ENCODE assay signal across 16 cellular contexts in the genomic region with DNA sequence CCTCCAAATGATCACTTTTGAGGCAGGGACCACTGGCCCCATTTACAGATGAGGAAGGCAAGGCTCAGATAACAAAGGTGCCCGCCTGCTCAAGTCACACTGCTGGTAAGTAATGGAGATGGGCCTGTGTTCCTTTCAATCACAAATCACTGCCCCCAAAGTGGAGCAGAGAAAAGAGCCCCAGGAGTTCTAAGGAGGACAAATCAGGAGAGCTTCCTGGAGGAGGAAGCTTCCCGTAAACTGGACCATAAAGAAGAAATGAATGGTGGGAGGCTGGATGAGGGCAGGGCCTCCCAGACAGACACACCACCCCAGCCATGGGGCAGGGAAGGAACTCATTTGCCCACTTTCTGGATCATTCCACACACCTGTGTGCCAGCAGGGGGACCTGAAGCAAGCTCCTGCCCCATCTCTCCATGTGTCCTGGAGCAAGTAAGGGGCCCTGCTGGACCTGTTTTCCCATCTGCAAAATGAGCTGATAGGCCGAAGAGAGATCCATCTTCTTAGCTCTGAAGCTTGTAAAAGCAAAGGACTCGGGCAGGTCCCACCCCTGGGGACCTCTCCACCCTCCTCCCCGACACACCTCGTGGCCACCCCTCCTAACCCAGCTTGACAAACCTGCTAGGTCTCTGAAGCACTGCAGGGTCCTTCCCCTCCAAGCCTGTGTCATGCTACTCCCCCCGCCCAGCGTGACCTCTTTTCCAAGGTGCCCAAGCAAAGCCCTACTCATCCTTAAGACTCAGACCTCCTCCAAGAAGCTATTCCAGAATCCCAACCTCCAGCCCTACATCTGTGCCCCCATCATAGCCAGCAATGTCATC. TPM values are rescaled to one million over a fixed set of nuclear protein-coding genes. Genes with fewer than 3 reads are reported as not detected.
A peak's percentile ranks its signal among the peaks of the same experiment; 100 is the strongest.
DNase-seq lines count a peak whose midpoint lies in the region; ATAC-seq, FAIRE-seq and TF ChIP-seq lines count a peak whose summit lies in the region.
"Had no signal": no experiment of that assay in that cellular context is flagged by ENCODE, and none has a peak within 500 bp of the region (broad histone marks: within the 10 kb centered on the region; RNA-seq: fewer than 3 reads in every experiment).

No MANE protein-coding gene starts in this region.

- POLR2A ChIA-PET in activated CD4-positive, alpha-beta T cell treated with anti-CD3 and anti-CD28 coated beads, Interleukin-2, amount 10 ng/mL, durations not matched to agents 7 days and 5 days (lab: Charles Lee), result no interaction called here
- POLR2A ChIA-PET in K562 (lab: Yijun Ruan, JAX), result interaction anchor here (0.6 to 1.5 kb wide), 3 partner anchors 9 to 26 kb away, joined by 3 to 5 read pairs (median 3); no protein-coding TSS in a partner anchor

- H3K27ac ChIP-seq in K562 (ENCODE audit: extremely low read depth, low read depth, low read length), result no peak overlapping the region
- peak overlapping the region in 2 of 4 donors; percentile 92 to 94 for H3K27ac ChIP-seq in upper lobe of left lung
- no peak overlapping the region for H3K27ac ChIP-seq in small intestine (ENCODE audit: low read depth in 1 of 2, low read length in 1 of 2)
- H3K27ac ChIP-seq: gastrocnemius medialis, SK-N-MC had no signal

- TF ChIP-seq CTCF in K562 (IDR thresholded peaks at IDR 0.05 in 2 of 3, conservative IDR thresholded peaks at IDR 0.05 in 1 of 3; ENCODE audit: insufficient read depth in 2 of 3, low read depth in 1 of 3, low read length in 3 of 3) (no peak), upper lobe of left lung (IDR thresholded peaks at IDR 0.05) (no peak)

- intact Hi-C loops in K562 (cut with micrococcal nuclease), result no loop called here

- DNase-seq in activated CD4-positive, alpha-beta T cell treated with anti-CD3 and anti-CD28 coated beads, Interleukin-2, amount 10 ng/mL, durations not matched to agents 7 days and 5 days, result no peak
- DNase-seq in activated CD4-positive, alpha-beta T cell treated with anti-CD3 and anti-CD28 coated beads, Interleukin-2, amount 50 U/mL, for 1 hour, result no peak
- DNase-seq in NAMALWA (ENCODE audit: low spot score) (peak; percentile 61), K562 (ENCODE audit: extremely low read depth in 1 of 4, low spot score in 3 of 4) (no peak), upper lobe of left lung (no peak), UCSD-AML1 (lab: John Stamatoyannopoulos, UW; ENCODE audit: unreplicated experiment) (no peak), small intestine (no peak)
- no peak for DNase-seq in stimulated activated naive CD8-positive, alpha-beta T cell treated with anti-CD3 and anti-CD28 coated beads, Interleukin-15, amount 100 ng/mL, for 72 hours
- DNase-seq: activated CD4-positive, alpha-beta T cell treated with anti-CD3 and anti-CD28 coated beads for 4 hours; gastrocnemius medialis; NCI-H1105 treated with DMSO at 0.1 percent for 48 hours had no signal

- TF ChIP-seq POLR2A in K562 (conservative IDR thresholded peaks at IDR 0.05) (no peak), upper lobe of left lung (IDR thresholded peaks at IDR 0.05) (no peak)

- H3K27me3 Mint-ChIP-seq in activated CD4-positive, alpha-beta T cell treated with anti-CD3 and anti-CD28 coated beads, Interleukin-2, amount 10 ng/mL, durations not matched to agents 7 days and 5 days, result no peaks in the 10 kb centered on the region
- H3K27me3 Mint-ChIP-seq in stimulated activated naive CD8-positive, alpha-beta T cell treated with anti-CD3 and anti-CD28 coated beads, Interleukin-15, amount 100 ng/mL, for 72 hours, result no peaks in the 10 kb centered on the region

- H3K4me3 Mint-ChIP-seq in activated CD4-positive, alpha-beta T cell treated with anti-CD3 and anti-CD28 coated beads, Interleukin-2, amount 10 ng/mL, durations not matched to agents 7 days and 5 days, result peak overlapping the region; percentile 51
- peak overlapping the region; percentile 94 to 98 for H3K4me3 Mint-ChIP-seq in stimulated activated naive CD8-positive, alpha-beta T cell treated with anti-CD3 and anti-CD28 coated beads, Interleukin-15, amount 100 ng/mL, for 72 hours

- H3K9ac ChIP-seq in K562 (ENCODE audit: insufficient read depth in 1 of 2, low read depth in 2 of 2, low read length in 2 of 2), result peak overlapping the region in 1 of 2 experiments; percentile 2; a peak in 1 of 4 replicates

- H3K27me3 ChIP-seq in K562 (ENCODE audit: control insufficient read depth in 2 of 2, insufficient read depth in 2 of 2, low read length in 2 of 2) (no peaks in the 10 kb centered on the region), upper lobe of left lung (no peaks in the 10 kb centered on the region), small intestine (ENCODE audit: control insufficient read depth in 2 of 2, insufficient read depth in 2 of 2, low read length in 2 of 2) (no peaks in the 10 kb centered on the region)
- H3K27me3 ChIP-seq: ascending aorta, gastrocnemius medialis had no signal

- ATAC-seq in K562 (no peak), upper lobe of left lung (ENCODE audit: low FRiP score in 2 of 2) (no peak)
- ATAC-seq in stimulated activated naive CD8-positive, alpha-beta T cell treated with anti-CD3 and anti-CD28 coated beads, Interleukin-15, amount 100 ng/mL, for 72 hours, result no peak
- ATAC-seq: gastrocnemius medialis had no signal

- H3K79me2 ChIP-seq in K562 (ENCODE audit: control insufficient read depth, insufficient read depth, low read length), result peaks cover 15% of the 10 kb centered on the region; the same call in 2 of the 3 replicates

- CTCF ChIA-PET in activated CD4-positive, alpha-beta T cell treated with anti-CD3 and anti-CD28 coated beads, Interleukin-2, amount 10 ng/mL, durations not matched to agents 7 days and 5 days (lab: Charles Lee), result interaction anchor here (1.0 to 5.2 kb wide), 4 partner anchors 9 to 33 kb away, joined by 3 to 40 read pairs (median 4); no protein-coding TSS in a partner anchor
- CTCF ChIA-PET in K562 (lab: Yijun Ruan, JAX; ENCODE audit: low intra/inter-chr PET ratio), result no interaction called here

- H3K4me1 ChIP-seq in K562 (replicated peaks in 1 of 2; ENCODE audit: control insufficient read depth in 2 of 2, insufficient read depth in 2 of 2, low read length in 2 of 2) (peaks cover 36 to 51% of the 10 kb centered on the region in 2 experiments), upper lobe of left lung (peaks cover 18 to 71% (median 54%) of the 10 kb centered on the region in 4 donors), small intestine (ENCODE audit: control insufficient read depth in 2 of 2, insufficient read depth in 1 of 2, low read depth in 1 of 2, low read length in 1 of 2) (no peaks in the 10 kb centered on the region)
- H3K4me1 ChIP-seq: ascending aorta, gastrocnemius medialis had no signal

- no peak for TF ChIP-seq RAD21 in K562 (CRISPR knock-in tag; conservative IDR thresholded peaks at IDR 0.05 in 1 of 2, IDR thresholded peaks at IDR 0.05 in 1 of 2)

- H3K9me1 ChIP-seq in K562 (ENCODE audit: control insufficient read depth, insufficient read depth, low read length), result peaks cover 2% of the 10 kb centered on the region

- H3K9me3 ChIP-seq in K562 (replicated peaks; ENCODE audit: control insufficient read depth, insufficient read depth, low read depth, low read length), result no peaks in the 10 kb centered on the region
- no peaks in the 10 kb centered on the region for H3K9me3 ChIP-seq in upper lobe of left lung
- no peaks in the 10 kb centered on the region for H3K9me3 ChIP-seq in small intestine (ENCODE audit: control insufficient read depth, low read depth)
- H3K9me3 ChIP-seq: ascending aorta, gastrocnemius medialis had no signal

- peaks cover 80% of the 10 kb centered on the region for H3K36me3 Mint-ChIP-seq in activated CD4-positive, alpha-beta T cell treated with anti-CD3 and anti-CD28 coated beads, Interleukin-2, amount 10 ng/mL, durations not matched to agents 7 days and 5 days (ENCODE audit: low read depth)

- FAIRE-seq in K562 (lab: Jason Lieb, UNC), result no peak
- no peak for FAIRE-seq in small intestine (lab: Jason Lieb, UNC)
- FAIRE-seq: urothelium cell line had no signal

- H3K4me2 ChIP-seq in K562 (ENCODE audit: insufficient read depth, low read length), result no peak overlapping the region

- no peak overlapping the region for H3K4me3 ChIP-seq in K562
- H3K4me3 ChIP-seq in upper lobe of left lung, result no peak overlapping the region
- H3K4me3 ChIP-seq in small intestine (ENCODE audit: low read depth in 1 of 2, low read length in 2 of 2), result no peak overlapping the region
- H3K4me3 ChIP-seq: ascending aorta, gastrocnemius medialis, SK-N-MC had no signal

- 76% methylated on average over 8 of the region's 8 CpGs for WGBS in K562 (ENCODE audit: insufficient coverage, low coverage, missing lambda C conversion rate)
- 81 to 85% methylated on average over 8 of the region's 8 CpGs for WGBS in upper lobe of left lung, 2 donors
- WGBS in small intestine, 3 donors, result 70 to 89% (median 87%) methylated on average over 8 of the region's 8 CpGs

- H3K4me1 Mint-ChIP-seq in activated CD4-positive, alpha-beta T cell treated with anti-CD3 and anti-CD28 coated beads, Interleukin-2, amount 10 ng/mL, durations not matched to agents 7 days and 5 days, result peaks cover 84% of the 10 kb centered on the region
- peaks cover 89% of the 10 kb centered on the region for H3K4me1 Mint-ChIP-seq in stimulated activated naive CD8-positive, alpha-beta T cell treated with anti-CD3 and anti-CD28 coated beads, Interleukin-15, amount 100 ng/mL, for 72 hours

- no peak overlapping the region for H2AFZ ChIP-seq in K562 (ENCODE audit: low read depth, low read length)

- no peaks in the 10 kb centered on the region for H3K9me3 Mint-ChIP-seq in activated CD4-positive, alpha-beta T cell treated with anti-CD3 and anti-CD28 coated beads, Interleukin-2, amount 10 ng/mL, durations not matched to agents 7 days and 5 days
- H3K9me3 Mint-ChIP-seq in stimulated activated naive CD8-positive, alpha-beta T cell treated with anti-CD3 and anti-CD28 coated beads, Interleukin-15, amount 100 ng/mL, for 72 hours, result no peaks in the 10 kb centered on the region

- H3K36me3 ChIP-seq in K562 (ENCODE audit: control insufficient read depth, insufficient read depth, low read length) (no peaks in the 10 kb centered on the region), upper lobe of left lung (peaks cover 0 to 4% (median 0%) of the 10 kb centered on the region in 4 donors), small intestine (ENCODE audit: control insufficient read depth in 2 of 2, insufficient read depth in 2 of 2, low read length in 2 of 2) (no peaks in the 10 kb centered on the region)
- H3K36me3 ChIP-seq: ascending aorta, gastrocnemius medialis had no signal

- in situ Hi-C loops in K562 (cut with MboI), result no loop called here

- peak overlapping the region; percentile 92 for H3K27ac Mint-ChIP-seq in activated CD4-positive, alpha-beta T cell treated with anti-CD3 and anti-CD28 coated beads, Interleukin-2, amount 10 ng/mL, durations not matched to agents 7 days and 5 days
- peak overlapping the region; percentile 61 to 80 for H3K27ac Mint-ChIP-seq in stimulated activated naive CD8-positive, alpha-beta T cell treated with anti-CD3 and anti-CD28 coated beads, Interleukin-15, amount 100 ng/mL, for 72 hours

- no TSS peak for BruUV-seq in K562 (replicated peaks; lab: Mats Ljungman, UMichigan)

- TF ChIP-seq EP300 in K562 (IDR thresholded peaks at IDR 0.05; ENCODE audit: low read length) (no peak), upper lobe of left lung (IDR thresholded peaks at IDR 0.05) (no peak)

- no peaks in the 10 kb centered on the region for H4K20me1 ChIP-seq in K562 (replicated peaks; ENCODE audit: control insufficient read depth, insufficient read depth, low read length)

RNA-seq across cellular contexts. Expression of gene LAPTM5, which starts 5.5 kb away (rescaled TPM):
- total RNA-seq in activated CD4-positive, alpha-beta T cell treated with anti-CD3 and anti-CD28 coated beads, Interleukin-2, amount 10 ng/mL, durations not matched to agents 7 days and 5 days, result 100 to 1,000 TPM; 481 to 584 TPM
- 11.2 and 16.2 TPM in 2 replicates for total RNA-seq in K562 (2011; cell fraction: chromatin; rRNA removed; ENCODE audit: low replicate concordance)
- 19.8 and 22.9 TPM in 2 replicates for total RNA-seq in K562 (2011; cell fraction: nucleolus; rRNA removed)
- 20.3 and 27.1 TPM in 2 replicates for total RNA-seq in K562 (2011; cell fraction: nucleoplasm; rRNA removed)
- total RNA-seq in K562 (2014; rRNA removed) (10.7 and 12.3 TPM in 2 replicates), K562 (2014; rRNA removed; fragmentation: Illumina TruSeq; extraction: Trizol) (11.7 and 13.2 TPM in 2 replicates), K562 (2015; rRNA removed; fragmentation: Illumina TruSeq; extraction: Trizol) (44.3 and 44.7 TPM in 2 replicates), K562 (2021) (30.3 and 33.8 TPM in 2 replicates), upper lobe of left lung (100 to 1,000 TPM; 148 to 624 (median 225) TPM)
- polyA plus RNA-seq in K562 (2011; rRNA removed) (42.5 and 418 TPM in 2 replicates), K562 (2014; fragmentation: Illumina TruSeq; extraction: Trizol) (44.5 and 47.3 TPM in 2 replicates), K562 (2014; fragmentation: Nextera tagmentation; extraction: Ambion mirVana) (1 to 10 TPM; 2.4 to 4.8 TPM), K562 (2014; rRNA removed) (20.3 and 22.2 TPM in 2 replicates), small intestine (10 to 100 TPM; 10.5 to 58.1 (median 50.0) TPM)
- polyA plus RNA-seq in K562 (2011; cell fraction: cytosol; rRNA removed), result 103 and 599 TPM in 2 replicates
- 41.2 and 275 TPM in 2 replicates for polyA plus RNA-seq in K562 (2011; cell fraction: nucleus; rRNA removed)
- polyA plus RNA-seq in K562 (2012), result 63.5 and 133 TPM in 2 replicates
- polyA minus RNA-seq in K562 (2011; rRNA and poly(A)+ RNA removed), result 72.1 and 524 TPM in 2 replicates
- polyA minus RNA-seq in K562 (2011; cell fraction: cytosol; rRNA and poly(A)+ RNA removed), result 41.0 and 310 TPM in 2 replicates
- polyA minus RNA-seq in K562 (2011; cell fraction: nucleus; rRNA and poly(A)+ RNA removed), result 7.7 and 80.9 TPM in 2 replicates

RNA-seq across cellular contexts. Expression of gene MATN1, which starts 28.7 kb away (rescaled TPM):
- not detected for total RNA-seq in activated CD4-positive, alpha-beta T cell treated with anti-CD3 and anti-CD28 coated beads, Interleukin-2, amount 10 ng/mL, durations not matched to agents 7 days and 5 days
- total RNA-seq in K562 (2011; cell fraction: chromatin; rRNA removed; ENCODE audit: low replicate concordance), result 2.0 and 5.9 TPM in 2 replicates
- total RNA-seq in K562 (2011; cell fraction: nucleolus; rRNA removed), result 4.5 and 5.4 TPM in 2 replicates
- 2.7 and 4.0 TPM in 2 replicates for total RNA-seq in K562 (2011; cell fraction: nucleoplasm; rRNA removed)
- 1.8 and 1.9 TPM in 2 replicates for total RNA-seq in K562 (2014; rRNA removed)
- total RNA-seq in K562 (2014; rRNA removed; fragmentation: Illumina TruSeq; extraction: Trizol), result 0.45 and 0.51 TPM in 2 replicates
- total RNA-seq in K562 (2015; rRNA removed; fragmentation: Illumina TruSeq; extraction: Trizol), result 0.79 and 1.2 TPM in 2 replicates
- 1.8 and 2.3 TPM in 2 replicates for total RNA-seq in K562 (2021)
- polyA plus RNA-seq in K562 (2011; rRNA removed), result 0.89 and 1.5 TPM in 2 replicates
- 0.78 and 2.4 TPM in 2 replicates for polyA plus RNA-seq in K562 (2011; cell fraction: cytosol; rRNA removed)
- 3.5 and 9.8 TPM in 2 replicates for polyA plus RNA-seq in K562 (2011; cell fraction: nucleus; rRNA removed)
- polyA plus RNA-seq in K562 (2012), result 1.9 and 2.4 TPM in 2 replicates
- polyA plus RNA-seq in K562 (2014; fragmentation: Illumina TruSeq; extraction: Trizol), result 1.1 and 1.6 TPM in 2 replicates
- polyA plus RNA-seq in K562 (2014; fragmentation: Nextera tagmentation; extraction: Ambion mirVana), result under 1 TPM; 0.10 to 0.18 TPM
- 1.6 and 3.6 TPM in 2 replicates for polyA plus RNA-seq in K562 (2014; rRNA removed)
- 0.48 and 0.88 TPM in 2 replicates for polyA minus RNA-seq in K562 (2011; rRNA and poly(A)+ RNA removed)
- 1.4 and 1.6 TPM in 2 replicates for polyA minus RNA-seq in K562 (2011; cell fraction: cytosol; rRNA and poly(A)+ RNA removed)
- polyA minus RNA-seq in K562 (2011; cell fraction: nucleus; rRNA and poly(A)+ RNA removed), result 1.4 and 3.4 TPM in 2 replicates
- total RNA-seq in upper lobe of left lung, result under 1 TPM in 1 of 6 donors, not detected in 5; 0.15 TPM
- polyA plus RNA-seq in small intestine, result under 1 TPM in 1 of 3 donors, not detected in 2; 0.03 TPM
- total RNA-seq: gastrocnemius medialis, HT-29, myocyte had no signal
